Comparison of ENCODE assay signal across 27 cellular contexts in genomic region chr10:94131885-94132284, GRCh38.
DNase-seq lines count a peak whose midpoint lies in the region; ATAC-seq, FAIRE-seq and TF ChIP-seq lines count a peak whose summit lies in the region.
"Had no signal": no experiment of that assay in that cellular context is flagged by ENCODE, and none has a peak within 500 bp of the region (broad histone marks: within the 10 kb centered on the region; RNA-seq: fewer than 3 reads in every experiment).

No MANE protein-coding gene starts in this region.

- TF ChIP-seq CTCF in A549 (IDR thresholded peaks at IDR 0.05) (no peak), chondrocyte (IDR thresholded peaks at IDR 0.05) (no peak), lower leg skin (IDR thresholded peaks at IDR 0.05) (no peak)

- no peak for FAIRE-seq in A549 (lab: Jason Lieb, UNC)
- FAIRE-seq: A204.1, D721Med, keratinocyte had no signal

- no peak for TF ChIP-seq EP300 in A549 (IDR thresholded peaks at IDR 0.05)

- peak overlapping the region; percentile 49 for H3K27ac Mint-ChIP-seq in chondrocyte (ENCODE audit: unreplicated experiment)
- H3K27ac Mint-ChIP-seq: activated naive CD8-positive, alpha-beta T cell treated with anti-CD3 and anti-CD28 coated beads, Interleukin-2, amount 10 ng/mL, durations not matched to agents 7 days and 5 days; natural killer cell; T-helper 2 cell treated with Interferon-gamma antibody and Interleukin-4, amounts not matched to agents 5 μg/mL and 100 μg/mL, for 36 hours had no signal

- H3K27me3 Mint-ChIP-seq in chondrocyte (ENCODE audit: low read depth), result no peaks in the 10 kb centered on the region
- H3K27me3 Mint-ChIP-seq: activated naive CD8-positive, alpha-beta T cell treated with anti-CD3 and anti-CD28 coated beads, Interleukin-2, amount 10 ng/mL, durations not matched to agents 7 days and 5 days had no signal

- peak overlapping the region; percentile 43 for H3K4me2 ChIP-seq in A549

- POLR2A ChIA-PET in A549 (lab: Yijun Ruan, JAX), result interaction anchor here (0.6 to 1.0 kb wide), 2 partner anchors 9 to 423 kb away, joined by 4 to 5 read pairs; no protein-coding TSS in a partner anchor

- intact Hi-C loops in lower leg skin (cut with DNase I; ENCODE audit: low total_unique reads), result loop anchor here (5.0 kb wide), 1 partner anchor 1975 kb away; no protein-coding TSS in a partner anchor

- TF ChIP-seq POLR2A in A549 (IDR thresholded peaks at IDR 0.05; ENCODE audit: low read length) (no peak), lower leg skin (IDR thresholded peaks at IDR 0.05) (no peak)

- H3K4me1 ChIP-seq in A549, result peaks cover 36% of the 10 kb centered on the region
- H3K4me1 ChIP-seq: SJCRH30, suprapubic skin had no signal

- H3K9me3 ChIP-seq in A549, result no peaks in the 10 kb centered on the region
- H3K9me3 ChIP-seq: SJCRH30, suprapubic skin, vagina had no signal

- TF ChIP-seq RAD21 in A549 (conservative IDR thresholded peaks at IDR 0.05 in 1 of 2, IDR thresholded peaks at IDR 0.05 in 1 of 2), result no peak

- no peak for DNase-seq in A549 (ENCODE audit: low read depth in 1 of 2, low spot score in 1 of 2)
- peak; percentile 0 for DNase-seq in NCI-H69 (lab: John Stamatoyannopoulos, UW)
- DNase-seq in chondrocyte (ENCODE audit: low spot score), result no peak
- DNase-seq in kidney tubule cell (ENCODE audit: low spot score), result peak; percentile 38
- no peak for DNase-seq in lower leg skin (ENCODE audit: low spot score in 2 of 2)
- DNase-seq in NCI-H128 (lab: John Stamatoyannopoulos, UW; ENCODE audit: unreplicated experiment), result no peak
- DNase-seq: activated naive CD8-positive, alpha-beta T cell treated with anti-CD3 and anti-CD28 coated beads, Interleukin-2, amount 10 ng/mL, durations not matched to agents 7 days and 5 days; central memory CD4-positive, alpha-beta T cell; GDM1; GOT3; mesendoderm; natural killer cell; NCI-H1048; NCI-H2107; NCI-H526; SJCRH30; stimulated activated CD4-positive, alpha-beta T cell treated with anti-CD3 and anti-CD28 coated beads, Interleukin-12 subunit alpha, Interleukin-12 subunit beta, amount 100 ng/mL, for 4 hours had no signal

- H3K4me3 Mint-ChIP-seq in chondrocyte (ENCODE audit: unreplicated experiment), result no peak overlapping the region
- H3K4me3 Mint-ChIP-seq: activated naive CD8-positive, alpha-beta T cell treated with anti-CD3 and anti-CD28 coated beads, Interleukin-2, amount 10 ng/mL, durations not matched to agents 7 days and 5 days; natural killer cell; T-helper 2 cell treated with Interferon-gamma antibody and Interleukin-4, amounts not matched to agents 5 μg/mL and 100 μg/mL, for 36 hours had no signal

- H3K4me3 ChIP-seq in A549 (no peak overlapping the region), lower leg skin (ENCODE audit: low read depth, poor library complexity, severe bottlenecking) (no peak overlapping the region)
- H3K4me3 ChIP-seq: SJCRH30, suprapubic skin, vagina had no signal

- ATAC-seq in A549 (no peak; a peak in 1 of 6 replicates), HG02642 (IDR thresholded peaks at IDR 0.05; ENCODE audit: poor library complexity, unreplicated experiment) (no peak), HG02870 (IDR thresholded peaks at IDR 0.05; ENCODE audit: unreplicated experiment) (no peak)
- ATAC-seq: activated CD4-positive, CD25-positive, alpha-beta regulatory T cell treated with anti-CD3 and anti-CD28 coated beads, Interleukin-2, amount 50 U/mL, for 24 hours; natural killer cell had no signal

- H3K9me3 Mint-ChIP-seq in chondrocyte (ENCODE audit: low read depth), result no peaks in the 10 kb centered on the region
- H3K9me3 Mint-ChIP-seq: activated naive CD8-positive, alpha-beta T cell treated with anti-CD3 and anti-CD28 coated beads, Interleukin-2, amount 10 ng/mL, durations not matched to agents 7 days and 5 days; T-helper 2 cell treated with Interferon-gamma antibody and Interleukin-4, amounts not matched to agents 5 μg/mL and 100 μg/mL, for 36 hours had no signal

- peaks cover 3% of the 10 kb centered on the region for H3K36me3 Mint-ChIP-seq in chondrocyte (ENCODE audit: low read depth)
- H3K36me3 Mint-ChIP-seq: activated naive CD8-positive, alpha-beta T cell treated with anti-CD3 and anti-CD28 coated beads, Interleukin-2, amount 10 ng/mL, durations not matched to agents 7 days and 5 days; natural killer cell had no signal

- peak overlapping the region in 1 of 2 experiments; percentile 45; a peak in 2 of 6 replicates for H3K27ac ChIP-seq in A549
- H3K27ac ChIP-seq: C4-2B, SJCRH30, suprapubic skin, vagina had no signal

- WGBS in A549 (ENCODE audit: missing lambda C conversion rate), result 68% methylated on average over 3 of the region's 3 CpGs
- WGBS in lower leg skin, 2 donors, result 58 to 61% methylated on average over 3 of the region's 3 CpGs

- CTCF ChIA-PET in A549 (lab: Yijun Ruan, JAX), result interaction anchor here (0.6 to 2.0 kb wide), 3 partner anchors 14 to 56 kb away, joined by 4 to 5 read pairs (median 4); no protein-coding TSS in a partner anchor

- peaks cover 55% of the 10 kb centered on the region for H3K4me1 Mint-ChIP-seq in chondrocyte (ENCODE audit: low read depth)
- H3K4me1 Mint-ChIP-seq: activated naive CD8-positive, alpha-beta T cell treated with anti-CD3 and anti-CD28 coated beads, Interleukin-2, amount 10 ng/mL, durations not matched to agents 7 days and 5 days; natural killer cell had no signal

TF ChIP-seq in A549, 52 proteins besides CTCF, POLR2A, EP300 and RAD21:
- TF ChIP-seq HOXB5 (CRISPR knock-in tag; IDR thresholded peaks at IDR 0.05) (no peak), RARB (CRISPR knock-in tag; IDR thresholded peaks at IDR 0.05) (no peak), NR3C1 (IDR thresholded peaks at IDR 0.05) (no peak), TP53 (CRISPR knock-in tag; IDR thresholded peaks at IDR 0.05) (no peak), FOXS1 (CRISPR knock-in tag; IDR thresholded peaks at IDR 0.05) (no peak), ZFP36 (IDR thresholded peaks at IDR 0.05; ENCODE audit: borderline replicate concordance, partially characterized antibody) (no peak), POLR2AphosphoS2 (conservative IDR thresholded peaks at IDR 0.05; ENCODE audit: low read length) (no peak), KDM5A (IDR thresholded peaks at IDR 0.05) (no peak), BCL3 (IDR thresholded peaks at IDR 0.05) (no peak), SREBF2 (IDR thresholded peaks at IDR 0.05) (no peak), CHD4 (IDR thresholded peaks at IDR 0.05; ENCODE audit: borderline replicate concordance) (no peak), FOSB (CRISPR knock-in tag; IDR thresholded peaks at IDR 0.05) (no peak), RNF2 (IDR thresholded peaks at IDR 0.05; ENCODE audit: borderline replicate concordance, low read depth) (no peak)

Comparison
In these comparisons a context has a peak if more than half of its experiments do, and no peak if none do; other contexts are left out.
1. DNase-seq: peak in NCI-H69 (single experiment) and kidney tubule cell (single experiment); none in A549 (0 of 2), chondrocyte (single experiment), lower leg skin (0 of 2) and NCI-H128 (single experiment).